7 cellular contexts compared by ENCODE assay signal in the genomic region with DNA sequence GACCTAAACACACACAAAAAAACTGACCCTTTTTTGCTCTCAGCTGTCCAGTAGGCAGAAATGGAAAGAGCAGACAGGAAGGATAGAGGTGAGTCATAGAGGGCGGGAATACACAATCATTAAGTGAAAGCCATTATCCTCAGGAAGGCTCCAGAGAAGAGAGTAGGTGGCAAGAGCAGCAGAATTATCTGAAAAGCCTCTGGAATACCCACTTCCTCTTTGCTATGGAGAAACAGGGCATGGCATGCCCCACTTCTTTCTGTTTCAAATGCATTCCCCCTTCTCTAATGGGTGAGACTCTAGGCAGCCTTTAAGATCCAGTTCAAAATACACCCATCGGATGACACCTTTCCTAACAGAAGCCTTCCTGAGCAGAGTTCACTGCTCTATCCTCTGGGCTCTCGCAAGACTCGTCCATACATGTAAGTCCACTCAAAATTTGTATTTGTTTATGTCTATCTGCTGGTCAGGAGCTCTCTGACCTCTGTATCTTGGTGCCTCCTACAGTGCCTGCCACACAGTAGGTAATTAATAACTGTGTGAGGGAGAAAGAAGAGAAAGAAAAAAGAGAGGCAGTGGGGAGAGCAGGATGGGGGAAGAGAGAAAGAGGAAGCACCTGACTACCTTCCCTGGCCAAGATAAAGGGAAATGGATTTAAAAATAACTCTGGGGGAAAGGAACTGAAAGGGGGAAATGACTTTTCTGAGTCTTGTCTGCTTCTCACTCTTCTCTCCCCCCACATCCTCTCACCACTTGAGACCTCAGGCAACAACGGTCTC. TPM values are rescaled to one million over a fixed set of nuclear protein-coding genes. Genes with fewer than 3 reads are reported as not detected.
DNase-seq lines count a peak whose midpoint lies in the region; ATAC-seq, FAIRE-seq and TF ChIP-seq lines count a peak whose summit lies in the region.
"Had no signal": no experiment of that assay in that cellular context is flagged by ENCODE, and none has a peak within 500 bp of the region (broad histone marks: within the 10 kb centered on the region; RNA-seq: fewer than 3 reads in every experiment).

No MANE protein-coding gene starts in this region.

- no peak for TF ChIP-seq POLR2A in GM12878 (IDR thresholded peaks at IDR 0.05; ENCODE audit: low read depth, low read length)
- TF ChIP-seq POLR2A in testis (IDR thresholded peaks at IDR 0.05): no peak

- FAIRE-seq in GM19239 (lab: Jason Lieb, UNC): peak; percentile 95
- peak; percentile 98 for FAIRE-seq in GM12878 (lab: Jason Lieb, UNC)

- H3K27me3 ChIP-seq in HUES48 (ENCODE audit: control insufficient read depth, insufficient read depth, low read length) (no peaks in the 10 kb centered on the region), GM12878 (replicated peaks in 1 of 2; ENCODE audit: control insufficient read depth in 2 of 2, insufficient read depth in 2 of 2, low read length in 1 of 2) (no peaks in the 10 kb centered on the region), testis (no peaks in the 10 kb centered on the region)

- no peak for TF ChIP-seq RAD21 in GM12878 (IDR thresholded peaks at IDR 0.05; ENCODE audit: insufficient read depth, low read depth, low read length)

- H3K4me3 ChIP-seq in HUES48 (ENCODE audit: low read depth, low read length) (no peak overlapping the region), GM12878 (peak overlapping the region; percentile 50; the same call in 1 of the 2 replicates), testis (no peak overlapping the region)

- RAD21 ChIA-PET in GM12878 (lab: Charles Lee; ENCODE audit: unreplicated experiment): no interaction called here

- POLR2A ChIA-PET in GM12878 (lab: Charles Lee): no interaction called here

- peak; percentile 42 to 74; a peak in 2 of 4 replicates for TF ChIP-seq EP300 in GM12878 (IDR thresholded peaks at IDR 0.05; ENCODE audit: borderline replicate concordance in 1 of 2, control insufficient read depth in 1 of 2, low read depth in 2 of 2, low read length in 2 of 2)

- no peaks in the 10 kb centered on the region for H3K9me3 ChIP-seq in HUES48 (ENCODE audit: control insufficient read depth, insufficient read depth, low read length)
- H3K9me3 ChIP-seq in GM12878 (replicated peaks; ENCODE audit: control insufficient read depth, insufficient read depth, low read length): no peaks in the 10 kb centered on the region
- no peaks in the 10 kb centered on the region for H3K9me3 ChIP-seq in testis

- H3K79me2 ChIP-seq in GM12878 (ENCODE audit: control insufficient read depth, insufficient read depth, low read length): no peaks in the 10 kb centered on the region
- H3K79me2 ChIP-seq: parathyroid adenoma had no signal

- no peak for TF ChIP-seq CTCF in GM12878 (IDR thresholded peaks at IDR 0.05 in 2 of 3, conservative IDR thresholded peaks at IDR 0.05 in 1 of 3; ENCODE audit: control insufficient read depth in 2 of 3, extremely low read depth in 1 of 3, insufficient read depth in 1 of 3, low read depth in 3 of 3, low read length in 3 of 3)
- no peak for TF ChIP-seq CTCF in testis (IDR thresholded peaks at IDR 0.05)

- H4K20me1 ChIP-seq in GM12878 (ENCODE audit: control insufficient read depth, insufficient read depth): no peaks in the 10 kb centered on the region

- WGBS in GM12878 (ENCODE audit: insufficient coverage, insufficient replicate concordance, low lambda C conversion rate, missing lambda C conversion rate): 14% methylated on average over 5 of the region's 5 CpGs
- WGBS in testis, 2 donors: 75 to 86% methylated on average over 5 of the region's 5 CpGs

- intact Hi-C loops in GM12878 (cut with micrococcal nuclease; ENCODE audit: unreplicated experiment) (loop anchor here (1.0 to 2.0 kb wide), 2 partner anchors 14 to 27 kb away; a partner anchor contains a TSS), testis (cut with DNase I; ENCODE audit: low total_unique reads) (no loop called here)

- DNase-seq in A172 (ENCODE audit: low spot score) (peak; percentile 64), GM19239 (ENCODE audit: insufficient read length, low spot score) (peak; percentile 75), GM12878 (ENCODE audit: low read depth, low spot score) (peak; percentile 71), pulmonary artery endothelial cell (ENCODE audit: low read depth, low spot score) (peak; percentile 43), testis (no peak)

- SMC1A ChIA-PET in GM12878 (lab: Charles Lee; ENCODE audit: uncharacterized antibody, unreplicated experiment): interaction anchor here (1.2 to 2.0 kb wide), 3 partner anchors 12 to 38 kb away, joined by 3 to 8 read pairs (median 5); no protein-coding TSS in a partner anchor

- H3K9ac ChIP-seq in HUES48 (ENCODE audit: low read depth, low read length): no peak overlapping the region
- peak overlapping the region; percentile 64 for H3K9ac ChIP-seq in GM12878 (ENCODE audit: control insufficient read depth, insufficient read depth, low read length)
- H3K9ac ChIP-seq: parathyroid adenoma had no signal

- peak; percentile 85 for ATAC-seq in GM12878

- peak overlapping the region; percentile 48 for H2AFZ ChIP-seq in GM12878 (ENCODE audit: control insufficient read depth, low read depth, low read length)
- H2AFZ ChIP-seq: parathyroid adenoma had no signal

- BruUV-seq in GM12878 (replicated peaks; lab: Mats Ljungman, UMichigan): no TSS peak

- CTCF ChIA-PET in GM12878 (lab: Yijun Ruan, JAX): interaction anchor here (0.6 to 8.6 kb wide), 3 partner anchors 12 to 337 kb away, joined by 3 to 70 read pairs (median 4); no protein-coding TSS in a partner anchor

- H3K36me3 ChIP-seq in HUES48 (ENCODE audit: control insufficient read depth, insufficient read depth, low read length) (no peaks in the 10 kb centered on the region), GM12878 (ENCODE audit: control insufficient read depth in 2 of 2, insufficient read depth in 2 of 2, low read length in 1 of 2) (no peaks in the 10 kb centered on the region), testis (ENCODE audit: low read depth, missing control alignments) (no peaks in the 10 kb centered on the region)

- H3K4me2 ChIP-seq in GM12878 (ENCODE audit: control insufficient read depth, insufficient read depth): peak overlapping the region; percentile 91

- in situ Hi-C loops in GM12878 (cut with MboI): no loop called here

- peak overlapping the region; percentile 63 for H3K27ac ChIP-seq in HUES48 (ENCODE audit: low read depth, low read length)
- peak overlapping the region; percentile 89 for H3K27ac ChIP-seq in GM12878 (ENCODE audit: control insufficient read depth, insufficient read depth)
- no peak overlapping the region for H3K27ac ChIP-seq in testis
- H3K27ac ChIP-seq: parathyroid adenoma had no signal

- H3K4me1 ChIP-seq in HUES48 (ENCODE audit: control insufficient read depth, insufficient read depth, low read length) (peaks cover 6% of the 10 kb centered on the region; the same call in 1 of the 2 replicates), GM12878 (ENCODE audit: control insufficient read depth, insufficient read depth, low read length) (peaks cover 18% of the 10 kb centered on the region), testis (no peaks in the 10 kb centered on the region)
- H3K4me1 ChIP-seq: parathyroid adenoma had no signal

RNA-seq across cellular contexts. Expression of a gene that starts 8.5 kb away (rescaled TPM):
- not detected in 2 replicates for total RNA-seq in A172 (2014; rRNA removed; shearing (Covaris generic))
- 0.07 and 0.13 TPM in 2 replicates for total RNA-seq in GM12878 (2013; cell fraction: nucleolus; rRNA removed)
- total RNA-seq in GM12878 (2014; rRNA removed) (0.11 TPM in 1 of 2 replicates, not detected in the other), GM12878 (2014; rRNA removed; fragmentation: Illumina TruSeq; extraction: Trizol) (0.05 TPM in 1 of 2 replicates, not detected in the other), GM12878 (2021) (0.08 TPM in 2 replicates), pulmonary artery endothelial cell (under 0.01 and 0.04 TPM in 2 replicates), testis (1 to 10 TPM; 1.2 to 1.6 TPM)
- polyA plus RNA-seq in GM12878 (2011; ENCODE audit: low read depth): not detected
- polyA plus RNA-seq in GM12878 (2011; rRNA removed) (0.01 TPM in 2 replicates), GM12878 (2014; fragmentation: Illumina TruSeq; extraction: Trizol) (not detected in 2 replicates), GM12878 (2014; fragmentation: Nextera tagmentation; extraction: Ambion mirVana) (under 1 TPM in 1 of 2 experiments, not detected in 1; 0.02 TPM), GM12878 (2014; rRNA removed) (0.04 TPM in 2 replicates), GM12878 (2016; fragmentation: Nextera tagmentation; extraction: Ambion mirVana) (under 1 TPM in 1 of 2 experiments, not detected in 1; 0.16 TPM), testis (ENCODE audit: insufficient read depth, low read depth, low replicate concordance) (0.67 TPM)
- polyA plus RNA-seq in GM12878 (2011; cell fraction: cytosol; rRNA removed): not detected in 2 replicates
- not detected in 2 replicates for polyA plus RNA-seq in GM12878 (2011; cell fraction: nucleus; rRNA removed)
- 0.03 and 0.08 TPM in 2 replicates for polyA plus RNA-seq in GM12878 (2012)
- polyA minus RNA-seq in GM12878 (2011; rRNA and poly(A)+ RNA removed): 0.15 TPM in 1 of 2 replicates, not detected in the other
- 0.21 TPM in 1 of 2 replicates, not detected in the other for polyA minus RNA-seq in GM12878 (2011; cell fraction: cytosol; rRNA and poly(A)+ RNA removed)
- polyA minus RNA-seq in GM12878 (2011; cell fraction: nucleus; rRNA and poly(A)+ RNA removed): 0.10 and 0.12 TPM in 2 replicates

RNA-seq across cellular contexts. Expression of a gene that starts 14.1 kb away (rescaled TPM):
- total RNA-seq in A172 (2014; rRNA removed; shearing (Covaris generic)): 4.8 and 9.0 TPM in 2 replicates
- 63.0 and 68.7 TPM in 2 replicates for total RNA-seq in GM12878 (2013; cell fraction: nucleolus; rRNA removed)
- 18.8 and 19.1 TPM in 2 replicates for total RNA-seq in GM12878 (2014; rRNA removed)
- 14.8 TPM in 2 replicates for total RNA-seq in GM12878 (2014; rRNA removed; fragmentation: Illumina TruSeq; extraction: Trizol)
- 23.2 and 28.9 TPM in 2 replicates for total RNA-seq in GM12878 (2021)
- polyA plus RNA-seq in GM12878 (2011; ENCODE audit: low read depth): 11.2 TPM
- 20.7 and 22.1 TPM in 2 replicates for polyA plus RNA-seq in GM12878 (2011; rRNA removed)
- polyA plus RNA-seq in GM12878 (2011; cell fraction: cytosol; rRNA removed): 10.2 and 12.9 TPM in 2 replicates
- polyA plus RNA-seq in GM12878 (2011; cell fraction: nucleus; rRNA removed): 62.4 and 64.2 TPM in 2 replicates
- 16.6 and 18.2 TPM in 2 replicates for polyA plus RNA-seq in GM12878 (2012)
- polyA plus RNA-seq in GM12878 (2014; fragmentation: Illumina TruSeq; extraction: Trizol): 29.7 and 48.4 TPM in 2 replicates
- 1 to 10 TPM; 3.3 to 6.4 TPM for polyA plus RNA-seq in GM12878 (2014; fragmentation: Nextera tagmentation; extraction: Ambion mirVana)
- polyA plus RNA-seq in GM12878 (2014; rRNA removed): 16.1 and 20.0 TPM in 2 replicates
- 1 to 10 TPM; 7.8 to 7.9 TPM for polyA plus RNA-seq in GM12878 (2016; fragmentation: Nextera tagmentation; extraction: Ambion mirVana)
- polyA minus RNA-seq in GM12878 (2011; rRNA and poly(A)+ RNA removed): 17.6 and 30.4 TPM in 2 replicates
- 7.1 and 9.8 TPM in 2 replicates for polyA minus RNA-seq in GM12878 (2011; cell fraction: cytosol; rRNA and poly(A)+ RNA removed)
- 21.4 and 31.4 TPM in 2 replicates for polyA minus RNA-seq in GM12878 (2011; cell fraction: nucleus; rRNA and poly(A)+ RNA removed)
- total RNA-seq in pulmonary artery endothelial cell: 16.6 and 28.2 TPM in 2 replicates
- 10 to 100 TPM; 16.5 to 19.1 TPM for total RNA-seq in testis
- polyA plus RNA-seq in testis (ENCODE audit: insufficient read depth, low read depth, low replicate concordance): 11.6 TPM

RNA-seq across cellular contexts. Expression of a gene that starts 27.2 kb away (rescaled TPM):
- 33.2 and 54.4 TPM in 2 replicates for total RNA-seq in A172 (2014; rRNA removed; shearing (Covaris generic))
- 81.7 and 83.0 TPM in 2 replicates for total RNA-seq in GM12878 (2013; cell fraction: nucleolus; rRNA removed)
- total RNA-seq in GM12878 (2014; rRNA removed): 67.1 and 78.1 TPM in 2 replicates
- total RNA-seq in GM12878 (2014; rRNA removed; fragmentation: Illumina TruSeq; extraction: Trizol): 47.9 and 49.2 TPM in 2 replicates
- 46.8 and 47.8 TPM in 2 replicates for total RNA-seq in GM12878 (2021)
- 33.7 TPM for polyA plus RNA-seq in GM12878 (2011; ENCODE audit: low read depth)
- 49.6 and 56.2 TPM in 2 replicates for polyA plus RNA-seq in GM12878 (2011; rRNA removed)
- 68.4 and 87.0 TPM in 2 replicates for polyA plus RNA-seq in GM12878 (2011; cell fraction: cytosol; rRNA removed)
- 128 and 138 TPM in 2 replicates for polyA plus RNA-seq in GM12878 (2011; cell fraction: nucleus; rRNA removed)
- polyA plus RNA-seq in GM12878 (2012): 31.3 and 37.9 TPM in 2 replicates
- 49.4 and 57.1 TPM in 2 replicates for polyA plus RNA-seq in GM12878 (2014; fragmentation: Illumina TruSeq; extraction: Trizol)
- polyA plus RNA-seq in GM12878 (2014; fragmentation: Nextera tagmentation; extraction: Ambion mirVana): 10 to 100 TPM; 48.9 to 49.4 TPM
- 85.6 and 88.8 TPM in 2 replicates for polyA plus RNA-seq in GM12878 (2014; rRNA removed)
- polyA plus RNA-seq in GM12878 (2016; fragmentation: Nextera tagmentation; extraction: Ambion mirVana): 10 to 100 TPM; 76.9 to 88.9 TPM
- 71.2 and 76.9 TPM in 2 replicates for polyA minus RNA-seq in GM12878 (2011; rRNA and poly(A)+ RNA removed)
- polyA minus RNA-seq in GM12878 (2011; cell fraction: cytosol; rRNA and poly(A)+ RNA removed): 15.9 and 16.4 TPM in 2 replicates
- polyA minus RNA-seq in GM12878 (2011; cell fraction: nucleus; rRNA and poly(A)+ RNA removed): 48.0 and 88.6 TPM in 2 replicates
- 38.4 and 42.6 TPM in 2 replicates for total RNA-seq in pulmonary artery endothelial cell
- 10 to 100 TPM; 47.2 to 58.8 TPM for total RNA-seq in testis
- 19.9 TPM for polyA plus RNA-seq in testis (ENCODE audit: insufficient read depth, low read depth, low replicate concordance)

RNA-seq across cellular contexts. Expression of a gene that starts 27.6 kb away (rescaled TPM):
- total RNA-seq in A172 (2014; rRNA removed; shearing (Covaris generic)): 96.7 and 99.1 TPM in 2 replicates
- total RNA-seq in GM12878 (2013; cell fraction: nucleolus; rRNA removed): 11.9 and 13.2 TPM in 2 replicates
- total RNA-seq in GM12878 (2014; rRNA removed): 267 and 279 TPM in 2 replicates
- 107 and 115 TPM in 2 replicates for total RNA-seq in GM12878 (2014; rRNA removed; fragmentation: Illumina TruSeq; extraction: Trizol)
- 262 and 271 TPM in 2 replicates for total RNA-seq in GM12878 (2021)
- 189 TPM for polyA plus RNA-seq in GM12878 (2011; ENCODE audit: low read depth)
- polyA plus RNA-seq in GM12878 (2011; rRNA removed): 226 and 308 TPM in 2 replicates
- polyA plus RNA-seq in GM12878 (2011; cell fraction: cytosol; rRNA removed): 367 and 441 TPM in 2 replicates
- 186 and 211 TPM in 2 replicates for polyA plus RNA-seq in GM12878 (2011; cell fraction: nucleus; rRNA removed)
- 204 and 235 TPM in 2 replicates for polyA plus RNA-seq in GM12878 (2012)
- 407 and 465 TPM in 2 replicates for polyA plus RNA-seq in GM12878 (2014; fragmentation: Illumina TruSeq; extraction: Trizol)
- polyA plus RNA-seq in GM12878 (2014; fragmentation: Nextera tagmentation; extraction: Ambion mirVana): 100 to 1,000 TPM; 299 to 320 TPM
- 278 and 300 TPM in 2 replicates for polyA plus RNA-seq in GM12878 (2014; rRNA removed)
- 100 to 1,000 TPM; 298 to 319 TPM for polyA plus RNA-seq in GM12878 (2016; fragmentation: Nextera tagmentation; extraction: Ambion mirVana)
- 253 and 255 TPM in 2 replicates for polyA minus RNA-seq in GM12878 (2011; rRNA and poly(A)+ RNA removed)
- 57.3 and 60.1 TPM in 2 replicates for polyA minus RNA-seq in GM12878 (2011; cell fraction: cytosol; rRNA and poly(A)+ RNA removed)
- 28.0 and 43.7 TPM in 2 replicates for polyA minus RNA-seq in GM12878 (2011; cell fraction: nucleus; rRNA and poly(A)+ RNA removed)
- 128 and 143 TPM in 2 replicates for total RNA-seq in pulmonary artery endothelial cell
- total RNA-seq in testis: 10 to 100 TPM; 56.7 to 76.2 TPM
- 67.8 TPM for polyA plus RNA-seq in testis (ENCODE audit: insufficient read depth, low read depth, low replicate concordance)

RNA-seq across cellular contexts. Expression of a gene that starts 33.8 kb away (rescaled TPM):
- 13.5 and 18.7 TPM in 2 replicates for total RNA-seq in A172 (2014; rRNA removed; shearing (Covaris generic))
- 16.5 and 18.6 TPM in 2 replicates for total RNA-seq in GM12878 (2013; cell fraction: nucleolus; rRNA removed)
- total RNA-seq in GM12878 (2014; rRNA removed): 29.3 and 29.7 TPM in 2 replicates
- total RNA-seq in GM12878 (2014; rRNA removed; fragmentation: Illumina TruSeq; extraction: Trizol): 22.8 and 23.4 TPM in 2 replicates
- total RNA-seq in GM12878 (2021): 39.0 and 41.3 TPM in 2 replicates
- 29.2 TPM for polyA plus RNA-seq in GM12878 (2011; ENCODE audit: low read depth)
- polyA plus RNA-seq in GM12878 (2011; rRNA removed): 26.7 and 45.7 TPM in 2 replicates
- polyA plus RNA-seq in GM12878 (2011; cell fraction: cytosol; rRNA removed): 41.3 and 42.1 TPM in 2 replicates
- 107 and 114 TPM in 2 replicates for polyA plus RNA-seq in GM12878 (2011; cell fraction: nucleus; rRNA removed)
- polyA plus RNA-seq in GM12878 (2012): 30.5 and 36.8 TPM in 2 replicates
- 38.1 and 45.8 TPM in 2 replicates for polyA plus RNA-seq in GM12878 (2014; fragmentation: Illumina TruSeq; extraction: Trizol)
- polyA plus RNA-seq in GM12878 (2014; fragmentation: Nextera tagmentation; extraction: Ambion mirVana): 10 to 100 TPM; 19.1 to 41.6 TPM
- polyA plus RNA-seq in GM12878 (2014; rRNA removed): 44.4 and 47.4 TPM in 2 replicates
- 10 to 100 TPM; 37.7 to 43.6 TPM for polyA plus RNA-seq in GM12878 (2016; fragmentation: Nextera tagmentation; extraction: Ambion mirVana)
- 34.0 and 36.5 TPM in 2 replicates for polyA minus RNA-seq in GM12878 (2011; rRNA and poly(A)+ RNA removed)
- polyA minus RNA-seq in GM12878 (2011; cell fraction: cytosol; rRNA and poly(A)+ RNA removed): 11.2 and 12.3 TPM in 2 replicates
- 27.4 and 45.5 TPM in 2 replicates for polyA minus RNA-seq in GM12878 (2011; cell fraction: nucleus; rRNA and poly(A)+ RNA removed)
- total RNA-seq in pulmonary artery endothelial cell: 21.0 and 22.0 TPM in 2 replicates
- 10 to 100 TPM; 33.4 to 38.8 TPM for total RNA-seq in testis
- polyA plus RNA-seq in testis (ENCODE audit: insufficient read depth, low read depth, low replicate concordance): 50.8 TPM

Comparison
In these comparisons a context has a peak if more than half of its experiments do, and no peak if none do; other contexts are left out.
1. H3K27ac ChIP-seq: peak in HUES48 (single experiment) and GM12878 (single experiment); none in testis (0 of 2).